ENCODE assay signal across 1 cellular context in the genomic region with DNA sequence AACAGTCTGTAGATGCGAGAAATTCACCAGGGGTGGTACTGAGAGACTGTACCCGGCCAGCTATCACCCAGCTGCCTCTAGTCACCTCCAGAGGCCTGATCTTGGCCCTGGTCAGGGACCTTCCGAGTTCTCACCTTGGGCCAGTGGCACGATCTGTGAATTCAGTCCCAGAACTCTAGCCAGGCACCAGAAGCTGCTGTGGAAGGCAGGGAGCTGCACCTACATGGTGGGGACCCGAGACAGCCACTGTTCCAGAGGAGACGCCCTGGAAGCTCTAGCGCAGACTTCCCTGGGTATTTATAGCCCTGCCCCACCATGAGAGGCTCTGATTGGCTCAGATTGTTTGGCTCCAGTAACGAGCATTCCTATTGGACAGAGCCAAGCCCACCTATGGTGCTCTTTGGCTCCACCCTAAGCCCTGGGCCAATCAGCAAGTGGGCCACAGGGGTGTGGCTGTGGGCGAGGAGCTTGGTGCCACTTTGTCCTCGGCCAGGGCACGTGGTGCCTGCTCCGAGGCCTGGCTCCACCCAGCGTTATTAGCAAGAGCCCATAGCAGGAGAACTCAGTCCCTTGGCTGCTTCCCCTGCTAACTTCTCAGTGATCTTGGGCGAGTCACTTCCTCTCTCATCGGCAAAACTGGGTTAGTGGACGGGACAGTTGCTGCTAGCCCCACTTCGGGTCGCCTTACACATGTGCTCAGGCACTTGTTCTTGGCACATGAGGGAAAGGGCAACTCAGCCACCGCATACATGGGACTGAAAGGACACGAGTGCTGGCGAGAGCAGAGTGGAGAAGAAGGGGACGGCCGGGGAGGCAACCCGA.
TF ChIP-seq lines count a peak whose summit lies in the region.

No MANE protein-coding gene starts in this region.

TF ChIP-seq in A549, 52 proteins besides CTCF, POLR2A, EP300 and RAD21 (continued from another document):
- TF ChIP-seq HMGXB4 (CRISPR knock-in tag; IDR thresholded peaks at IDR 0.05; ENCODE audit: borderline replicate concordance): no peak
